9 cellular contexts compared by ENCODE assay signal in the genomic region with DNA sequence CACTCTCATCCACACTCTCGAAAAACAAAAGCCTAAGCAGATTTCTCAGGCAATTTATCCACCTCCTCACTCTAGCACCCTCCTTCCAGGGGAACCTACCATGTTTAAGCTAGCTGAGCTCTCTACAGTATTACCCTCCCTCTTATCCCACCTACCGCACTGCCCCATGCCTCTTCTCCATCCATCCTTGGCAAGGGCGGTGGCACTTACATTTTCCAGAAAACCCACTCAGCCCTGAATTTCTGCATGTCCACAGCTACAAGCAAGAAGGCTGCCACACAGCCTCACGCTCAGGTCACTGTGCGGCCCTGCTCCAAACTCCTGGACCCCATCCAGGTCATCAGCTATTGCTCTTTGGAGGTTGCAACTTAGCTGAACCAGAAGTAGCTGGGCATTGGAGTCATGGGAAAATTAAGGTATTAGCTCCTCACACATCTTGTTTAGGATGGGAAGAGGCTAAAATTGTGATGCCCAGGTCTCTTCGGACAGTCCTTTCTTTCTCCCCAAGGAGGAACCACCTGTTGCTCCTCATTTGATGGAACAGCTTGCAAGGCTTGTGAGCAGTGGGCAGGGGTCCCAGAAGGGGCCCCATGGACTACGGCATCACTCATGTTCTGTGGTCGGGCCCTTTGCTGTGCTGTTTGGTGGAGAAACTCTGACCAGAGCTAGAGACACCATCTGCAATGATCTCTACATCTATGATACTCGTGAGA. TPM values are rescaled to one million over a fixed set of nuclear protein-coding genes. Genes with fewer than 3 reads are reported as not detected.
A peak's percentile ranks its signal among the peaks of the same experiment; 100 is the strongest.
DNase-seq lines count a peak whose midpoint lies in the region; ATAC-seq, FAIRE-seq and TF ChIP-seq lines count a peak whose summit lies in the region.
"Had no signal": no experiment of that assay in that cellular context is flagged by ENCODE, and none has a peak within 500 bp of the region (broad histone marks: within the 10 kb centered on the region; RNA-seq: fewer than 3 reads in every experiment).

No MANE protein-coding gene starts in this region.

- peak overlapping the region; percentile 54 for H3K4me3 Mint-ChIP-seq in activated CD8-positive, alpha-beta memory T cell treated with anti-CD3 and anti-CD28 coated beads, Interleukin-2, amount 10 ng/mL, durations not matched to agents 7 days and 5 days

- no peak for FAIRE-seq in HepG2 (lab: Jason Lieb, UNC)

- no TSS peak for BruUV-seq in HepG2 (replicated peaks; lab: Mats Ljungman, UMichigan)

- H2AFZ ChIP-seq in HepG2 (ENCODE audit: low read length): no peak overlapping the region

- TF ChIP-seq POLR2A in HepG2 (IDR thresholded peaks at IDR 0.05; ENCODE audit: insufficient read depth in 1 of 2, low read depth in 2 of 2, low read length in 2 of 2): no peak

- POLR2A ChIA-PET in HepG2 (lab: Yijun Ruan, JAX): interaction anchor here (1.2 to 2.5 kb wide), 3 partner anchors 13 to 33 kb away, joined by 3 to 11 read pairs (median 9); a partner anchor contains a TSS

- no peaks in the 10 kb centered on the region for H4K20me1 ChIP-seq in HepG2 (ENCODE audit: insufficient read depth, low read length)

- H3K36me3 Mint-ChIP-seq in activated CD8-positive, alpha-beta memory T cell treated with anti-CD3 and anti-CD28 coated beads, Interleukin-2, amount 10 ng/mL, durations not matched to agents 7 days and 5 days: peaks cover 13% of the 10 kb centered on the region

- no peak for TF ChIP-seq CTCF in HepG2 (CRISPR knock-in tag; IDR thresholded peaks at IDR 0.05)

- H3K4me3 ChIP-seq in adipocyte (ENCODE audit: low read length) (no peak overlapping the region), HepG2 (replicated peaks in 1 of 3; ENCODE audit: insufficient read depth in 1 of 3, low read depth in 2 of 3, low read length in 3 of 3) (peak overlapping the region in 2 of 3 experiments; percentile 87 to 90; a peak in 3 of 6 replicates)

- peak overlapping the region; percentile 89 for H3K4me2 ChIP-seq in HepG2 (ENCODE audit: low read depth, low read length)

- no peaks in the 10 kb centered on the region for H3K9me3 Mint-ChIP-seq in activated CD8-positive, alpha-beta memory T cell treated with anti-CD3 and anti-CD28 coated beads, Interleukin-2, amount 10 ng/mL, durations not matched to agents 7 days and 5 days (ENCODE audit: low read depth)

- H3K27ac ChIP-seq in HepG2 (ENCODE audit: extremely low read length, insufficient read depth, low read length) (no peak overlapping the region), temporal lobe (ENCODE audit: low read depth, low read length) (peak overlapping the region; percentile 63)

- WGBS in HepG2 (ENCODE audit: low lambda C conversion rate): 97% methylated on average over 9 of the region's 9 CpGs

- peaks cover 24% of the 10 kb centered on the region for H3K4me1 Mint-ChIP-seq in activated CD8-positive, alpha-beta memory T cell treated with anti-CD3 and anti-CD28 coated beads, Interleukin-2, amount 10 ng/mL, durations not matched to agents 7 days and 5 days

- CTCF ChIA-PET in activated CD8-positive, alpha-beta memory T cell treated with anti-CD3 and anti-CD28 coated beads, Interleukin-2, amount 10 ng/mL, durations not matched to agents 7 days and 5 days (lab: Charles Lee): interaction anchor here (0.8 to 5.9 kb wide), 15 partner anchors 10 to 262 kb away, joined by 3 to 154 read pairs (median 11); a partner anchor contains a TSS
- CTCF ChIA-PET in HepG2 (lab: Yijun Ruan, JAX; ENCODE audit: low intra/inter-chr PET ratio, low total read pairs): interaction anchor here (3.3 kb wide), 1 partner anchor 26 kb away, joined by 50 read pairs; no protein-coding TSS in a partner anchor

- no peak for ATAC-seq in activated CD8-positive, alpha-beta memory T cell treated with anti-CD3 and anti-CD28 coated beads, Interleukin-2, amount 10 ng/mL, durations not matched to agents 7 days and 5 days
- peak; percentile 11 for ATAC-seq in HepG2
- no peak for ATAC-seq in GM18517 (IDR thresholded peaks at IDR 0.05; ENCODE audit: unreplicated experiment)

- peaks cover 5% of the 10 kb centered on the region for H3K79me2 ChIP-seq in HepG2 (ENCODE audit: insufficient read depth, low read length)

- intact Hi-C loops in HepG2 (cut with micrococcal nuclease; ENCODE audit: unreplicated experiment): no loop called here

- no peaks in the 10 kb centered on the region for H3K27me3 Mint-ChIP-seq in activated CD8-positive, alpha-beta memory T cell treated with anti-CD3 and anti-CD28 coated beads, Interleukin-2, amount 10 ng/mL, durations not matched to agents 7 days and 5 days

- TF ChIP-seq EP300 in HepG2 (IDR thresholded peaks at IDR 0.05; ENCODE audit: low read depth in 2 of 2, low read length in 2 of 2): no peak
- no peak for TF ChIP-seq EP300 in HepG2 (CRISPR knock-in tag; IDR thresholded peaks at IDR 0.05; ENCODE audit: borderline replicate concordance)

- peaks cover 29% of the 10 kb centered on the region for H3K36me3 ChIP-seq in adipocyte (ENCODE audit: control insufficient read depth, insufficient read depth, low read length, severe bottlenecking)
- H3K36me3 ChIP-seq in HepG2 (replicated peaks in 1 of 2; ENCODE audit: control insufficient read depth in 1 of 2, insufficient read depth in 2 of 2, low read length in 2 of 2): peaks cover 6 to 20% of the 10 kb centered on the region in 2 experiments

- H3K9me3 ChIP-seq in adipocyte (ENCODE audit: control insufficient read depth, low read length) (no peaks in the 10 kb centered on the region), HepG2 (ENCODE audit: low read length) (no peaks in the 10 kb centered on the region)

- no peaks in the 10 kb centered on the region for H3K27me3 ChIP-seq in adipocyte (replicated peaks; ENCODE audit: control insufficient read depth, insufficient read depth, low read length)
- peaks cover 0 to 3% of the 10 kb centered on the region in 2 experiments; a peak in 1 of 5 replicates for H3K27me3 ChIP-seq in HepG2 (ENCODE audit: control insufficient read depth in 1 of 2, insufficient read depth in 2 of 2, low read length in 2 of 2)

- in situ Hi-C loops in HepG2 (cut with HindIII; ENCODE audit: extremely low pct_ligation_motif_present, low pct_unique_long_range_greater_than_20kb): loop anchor here (10.0 kb wide), 1 partner anchor 104 kb away; no protein-coding TSS in a partner anchor

- H3K4me1 ChIP-seq in adipocyte (ENCODE audit: control insufficient read depth, insufficient read depth, low read length) (peaks cover 68% of the 10 kb centered on the region), HepG2 (ENCODE audit: insufficient read depth, low read length) (peaks cover 13% of the 10 kb centered on the region)

- DNase-seq in activated CD8-positive, alpha-beta memory T cell treated with anti-CD3 and anti-CD28 coated beads, Interleukin-2, amount 10 ng/mL, durations not matched to agents 7 days and 5 days: no peak
- DNase-seq in activated CD8-positive, alpha-beta memory T cell treated with anti-CD3 and anti-CD28 coated beads, Interleukin-2, amount 50 U/mL, for 48 hours: no peak
- DNase-seq in adipocyte (ENCODE audit: low read depth): no peak
- DNase-seq in HepG2 (ENCODE audit: low spot score): no peak
- DNase-seq in NCI-H2171 treated with DMSO at 0.1 percent for 48 hours (lab: John Stamatoyannopoulos, UW): no peak
- no peak for DNase-seq in COR-L47 (lab: John Stamatoyannopoulos, UW)
- DNase-seq: stimulated activated CD4-positive, alpha-beta T cell treated with anti-CD3 and anti-CD28 coated beads, Interleukin-2, amount 100 ng/mL, for 24 hours had no signal

- peak overlapping the region; percentile 75 for H3K9ac ChIP-seq in adipocyte (ENCODE audit: low read length)
- peak overlapping the region; percentile 75; the same call in 1 of the 2 replicates for H3K9ac ChIP-seq in HepG2 (ENCODE audit: insufficient read depth, low read depth, low read length)

- H3K27ac Mint-ChIP-seq in activated CD8-positive, alpha-beta memory T cell treated with anti-CD3 and anti-CD28 coated beads, Interleukin-2, amount 10 ng/mL, durations not matched to agents 7 days and 5 days: peak overlapping the region; percentile 40

- TF ChIP-seq RAD21 in HepG2 (CRISPR knock-in tag; IDR thresholded peaks at IDR 0.05): no peak

RNA-seq across cellular contexts. Expression of a gene that starts 1.1 kb away (rescaled TPM):
- total RNA-seq in activated CD8-positive, alpha-beta memory T cell treated with anti-CD3 and anti-CD28 coated beads, Interleukin-2, amount 10 ng/mL, durations not matched to agents 7 days and 5 days: under 1 TPM; 0.52 to 0.85 TPM
- total RNA-seq in HepG2 (2016; rRNA removed; fragmentation: Illumina TruSeq; extraction: Trizol) (2.9 and 4.0 TPM in 2 replicates), temporal lobe (3.4 TPM)
- 3.2 and 6.6 TPM in 2 replicates for total RNA-seq in HepG2 (2016; cell fraction: cytosol; rRNA removed; fragmentation: Illumina TruSeq; extraction: Trizol; ENCODE audit: low read depth)
- 3.0 and 3.4 TPM in 2 replicates for total RNA-seq in HepG2 (2016; cell fraction: insoluble cytoplasmic fraction; rRNA removed; fragmentation: Illumina TruSeq; extraction: Trizol)
- total RNA-seq in HepG2 (2016; cell fraction: membrane; rRNA removed; fragmentation: Illumina TruSeq; extraction: Trizol): 4.4 and 4.5 TPM in 2 replicates
- total RNA-seq in HepG2 (2016; cell fraction: nucleus; rRNA removed; fragmentation: Illumina TruSeq; extraction: Trizol): 1.6 and 2.4 TPM in 2 replicates
- 2.6 and 2.9 TPM in 2 replicates for polyA plus RNA-seq in HepG2 (2011; rRNA removed)
- 2.1 and 2.2 TPM in 2 replicates for polyA plus RNA-seq in HepG2 (2011; cell fraction: cytosol; rRNA removed)
- 3.6 and 5.0 TPM in 2 replicates for polyA plus RNA-seq in HepG2 (2011; cell fraction: nucleus; rRNA removed)
- 1.2 and 1.6 TPM in 2 replicates for polyA plus RNA-seq in HepG2 (2012)
- polyA plus RNA-seq in HepG2 (2016; cell fraction: cytosol; fragmentation: Illumina TruSeq; extraction: Trizol; ENCODE audit: low read depth): 3.9 and 4.2 TPM in 2 replicates
- polyA plus RNA-seq in HepG2 (2016; cell fraction: insoluble cytoplasmic fraction; fragmentation: Illumina TruSeq; extraction: Trizol; ENCODE audit: low read depth): 2.9 and 3.2 TPM in 2 replicates
- 3.3 and 4.6 TPM in 2 replicates for polyA plus RNA-seq in HepG2 (2016; cell fraction: membrane; fragmentation: Illumina TruSeq; extraction: Trizol; ENCODE audit: low read depth)
- polyA plus RNA-seq in HepG2 (2016; cell fraction: nucleus; fragmentation: Illumina TruSeq; extraction: Trizol; ENCODE audit: insufficient read depth, low read depth): 2.6 and 3.4 TPM in 2 replicates
- 0.22 and 1.7 TPM in 2 replicates for polyA minus RNA-seq in HepG2 (2011; rRNA and poly(A)+ RNA removed; ENCODE audit: low replicate concordance)
- polyA minus RNA-seq in HepG2 (2011; cell fraction: cytosol; rRNA and poly(A)+ RNA removed): 0.88 TPM in 1 of 2 replicates, not detected in the other
- polyA minus RNA-seq in HepG2 (2011; cell fraction: nucleus; rRNA and poly(A)+ RNA removed): not detected in 2 replicates

RNA-seq across cellular contexts. Expression of a gene that starts 9.9 kb away (rescaled TPM):
- total RNA-seq in activated CD8-positive, alpha-beta memory T cell treated with anti-CD3 and anti-CD28 coated beads, Interleukin-2, amount 10 ng/mL, durations not matched to agents 7 days and 5 days: under 1 TPM; 0.12 TPM
- total RNA-seq in HepG2 (2016; rRNA removed; fragmentation: Illumina TruSeq; extraction: Trizol): 12.3 and 12.4 TPM in 2 replicates
- 5.2 and 6.1 TPM in 2 replicates for total RNA-seq in HepG2 (2016; cell fraction: cytosol; rRNA removed; fragmentation: Illumina TruSeq; extraction: Trizol; ENCODE audit: low read depth)
- total RNA-seq in HepG2 (2016; cell fraction: insoluble cytoplasmic fraction; rRNA removed; fragmentation: Illumina TruSeq; extraction: Trizol): 11.2 and 11.6 TPM in 2 replicates
- 16.6 and 17.2 TPM in 2 replicates for total RNA-seq in HepG2 (2016; cell fraction: membrane; rRNA removed; fragmentation: Illumina TruSeq; extraction: Trizol)
- 7.8 and 11.8 TPM in 2 replicates for total RNA-seq in HepG2 (2016; cell fraction: nucleus; rRNA removed; fragmentation: Illumina TruSeq; extraction: Trizol)
- polyA plus RNA-seq in HepG2 (2011; rRNA removed): 5.9 and 9.2 TPM in 2 replicates
- polyA plus RNA-seq in HepG2 (2011; cell fraction: cytosol; rRNA removed): 7.8 and 14.6 TPM in 2 replicates
- 5.3 and 7.3 TPM in 2 replicates for polyA plus RNA-seq in HepG2 (2011; cell fraction: nucleus; rRNA removed)
- 4.5 and 7.4 TPM in 2 replicates for polyA plus RNA-seq in HepG2 (2012)
- polyA plus RNA-seq in HepG2 (2016; cell fraction: cytosol; fragmentation: Illumina TruSeq; extraction: Trizol; ENCODE audit: low read depth): 3.2 and 3.6 TPM in 2 replicates
- polyA plus RNA-seq in HepG2 (2016; cell fraction: insoluble cytoplasmic fraction; fragmentation: Illumina TruSeq; extraction: Trizol; ENCODE audit: low read depth): 8.1 and 8.9 TPM in 2 replicates
- 8.1 and 9.9 TPM in 2 replicates for polyA plus RNA-seq in HepG2 (2016; cell fraction: membrane; fragmentation: Illumina TruSeq; extraction: Trizol; ENCODE audit: low read depth)
- 10.0 and 12.0 TPM in 2 replicates for polyA plus RNA-seq in HepG2 (2016; cell fraction: nucleus; fragmentation: Illumina TruSeq; extraction: Trizol; ENCODE audit: insufficient read depth, low read depth)
- polyA minus RNA-seq in HepG2 (2011; rRNA and poly(A)+ RNA removed; ENCODE audit: low replicate concordance): 0.30 and 21.8 TPM in 2 replicates
- polyA minus RNA-seq in HepG2 (2011; cell fraction: cytosol; rRNA and poly(A)+ RNA removed): 1.8 and 6.0 TPM in 2 replicates
- 5.8 and 10.3 TPM in 2 replicates for polyA minus RNA-seq in HepG2 (2011; cell fraction: nucleus; rRNA and poly(A)+ RNA removed)
- total RNA-seq in temporal lobe: not detected

RNA-seq across cellular contexts. Expression of a gene that starts 18.6 kb away (rescaled TPM):
- total RNA-seq in activated CD8-positive, alpha-beta memory T cell treated with anti-CD3 and anti-CD28 coated beads, Interleukin-2, amount 10 ng/mL, durations not matched to agents 7 days and 5 days: 10 to 100 TPM; 82.8 to 98.5 TPM
- total RNA-seq in HepG2 (2016; rRNA removed; fragmentation: Illumina TruSeq; extraction: Trizol): 63.6 and 90.3 TPM in 2 replicates
- 42.8 and 47.2 TPM in 2 replicates for total RNA-seq in HepG2 (2016; cell fraction: cytosol; rRNA removed; fragmentation: Illumina TruSeq; extraction: Trizol; ENCODE audit: low read depth)
- 69.1 and 94.1 TPM in 2 replicates for total RNA-seq in HepG2 (2016; cell fraction: insoluble cytoplasmic fraction; rRNA removed; fragmentation: Illumina TruSeq; extraction: Trizol)
- total RNA-seq in HepG2 (2016; cell fraction: membrane; rRNA removed; fragmentation: Illumina TruSeq; extraction: Trizol): 38.8 and 43.9 TPM in 2 replicates
- total RNA-seq in HepG2 (2016; cell fraction: nucleus; rRNA removed; fragmentation: Illumina TruSeq; extraction: Trizol): 22.5 and 26.3 TPM in 2 replicates
- polyA plus RNA-seq in HepG2 (2011; rRNA removed): 51.0 and 62.6 TPM in 2 replicates
- polyA plus RNA-seq in HepG2 (2011; cell fraction: cytosol; rRNA removed): 106 and 118 TPM in 2 replicates
- polyA plus RNA-seq in HepG2 (2011; cell fraction: nucleus; rRNA removed): 15.6 and 18.7 TPM in 2 replicates
- polyA plus RNA-seq in HepG2 (2012): 89.3 and 89.5 TPM in 2 replicates
- polyA plus RNA-seq in HepG2 (2016; cell fraction: cytosol; fragmentation: Illumina TruSeq; extraction: Trizol; ENCODE audit: low read depth): 34.9 and 42.4 TPM in 2 replicates
- polyA plus RNA-seq in HepG2 (2016; cell fraction: insoluble cytoplasmic fraction; fragmentation: Illumina TruSeq; extraction: Trizol; ENCODE audit: low read depth): 172 and 184 TPM in 2 replicates
- 42.5 and 42.9 TPM in 2 replicates for polyA plus RNA-seq in HepG2 (2016; cell fraction: membrane; fragmentation: Illumina TruSeq; extraction: Trizol; ENCODE audit: low read depth)
- polyA plus RNA-seq in HepG2 (2016; cell fraction: nucleus; fragmentation: Illumina TruSeq; extraction: Trizol; ENCODE audit: insufficient read depth, low read depth): 86.6 and 87.7 TPM in 2 replicates
- 5.2 and 9.4 TPM in 2 replicates for polyA minus RNA-seq in HepG2 (2011; rRNA and poly(A)+ RNA removed; ENCODE audit: low replicate concordance)
- 13.5 and 14.1 TPM in 2 replicates for polyA minus RNA-seq in HepG2 (2011; cell fraction: cytosol; rRNA and poly(A)+ RNA removed)
- polyA minus RNA-seq in HepG2 (2011; cell fraction: nucleus; rRNA and poly(A)+ RNA removed): 6.7 and 7.2 TPM in 2 replicates
- total RNA-seq in temporal lobe: 34.7 TPM

RNA-seq across cellular contexts. Expression of a gene that starts 18.7 kb away (rescaled TPM):
- 10 to 100 TPM; 36.4 to 40.9 TPM for total RNA-seq in activated CD8-positive, alpha-beta memory T cell treated with anti-CD3 and anti-CD28 coated beads, Interleukin-2, amount 10 ng/mL, durations not matched to agents 7 days and 5 days
- 30.0 and 31.0 TPM in 2 replicates for total RNA-seq in HepG2 (2016; rRNA removed; fragmentation: Illumina TruSeq; extraction: Trizol)
- 7.1 and 7.8 TPM in 2 replicates for total RNA-seq in HepG2 (2016; cell fraction: cytosol; rRNA removed; fragmentation: Illumina TruSeq; extraction: Trizol; ENCODE audit: low read depth)
- 27.7 and 32.6 TPM in 2 replicates for total RNA-seq in HepG2 (2016; cell fraction: insoluble cytoplasmic fraction; rRNA removed; fragmentation: Illumina TruSeq; extraction: Trizol)
- total RNA-seq in HepG2 (2016; cell fraction: membrane; rRNA removed; fragmentation: Illumina TruSeq; extraction: Trizol): 12.3 and 13.2 TPM in 2 replicates
- 29.0 and 31.9 TPM in 2 replicates for total RNA-seq in HepG2 (2016; cell fraction: nucleus; rRNA removed; fragmentation: Illumina TruSeq; extraction: Trizol)
- 22.7 and 29.2 TPM in 2 replicates for polyA plus RNA-seq in HepG2 (2011; rRNA removed)
- polyA plus RNA-seq in HepG2 (2011; cell fraction: cytosol; rRNA removed): 20.1 and 24.6 TPM in 2 replicates
- polyA plus RNA-seq in HepG2 (2011; cell fraction: nucleus; rRNA removed): 86.9 and 94.3 TPM in 2 replicates
- 28.0 and 30.9 TPM in 2 replicates for polyA plus RNA-seq in HepG2 (2012)
- 7.2 and 7.6 TPM in 2 replicates for polyA plus RNA-seq in HepG2 (2016; cell fraction: cytosol; fragmentation: Illumina TruSeq; extraction: Trizol; ENCODE audit: low read depth)
- 35.3 and 36.4 TPM in 2 replicates for polyA plus RNA-seq in HepG2 (2016; cell fraction: insoluble cytoplasmic fraction; fragmentation: Illumina TruSeq; extraction: Trizol; ENCODE audit: low read depth)
- polyA plus RNA-seq in HepG2 (2016; cell fraction: membrane; fragmentation: Illumina TruSeq; extraction: Trizol; ENCODE audit: low read depth): 8.8 and 9.8 TPM in 2 replicates
- polyA plus RNA-seq in HepG2 (2016; cell fraction: nucleus; fragmentation: Illumina TruSeq; extraction: Trizol; ENCODE audit: insufficient read depth, low read depth): 46.7 and 52.4 TPM in 2 replicates
- 42.0 and 54.5 TPM in 2 replicates for polyA minus RNA-seq in HepG2 (2011; rRNA and poly(A)+ RNA removed; ENCODE audit: low replicate concordance)
- 9.2 and 9.4 TPM in 2 replicates for polyA minus RNA-seq in HepG2 (2011; cell fraction: cytosol; rRNA and poly(A)+ RNA removed)
- polyA minus RNA-seq in HepG2 (2011; cell fraction: nucleus; rRNA and poly(A)+ RNA removed): 23.0 and 26.6 TPM in 2 replicates
- total RNA-seq in temporal lobe: 9.8 TPM

RNA-seq across cellular contexts. Expression of a gene that starts 29.6 kb away (rescaled TPM):
- total RNA-seq in activated CD8-positive, alpha-beta memory T cell treated with anti-CD3 and anti-CD28 coated beads, Interleukin-2, amount 10 ng/mL, durations not matched to agents 7 days and 5 days: 100 to 1,000 TPM; 260 to 273 TPM
- 0.20 TPM in 1 of 2 replicates, not detected in the other for total RNA-seq in HepG2 (2016; rRNA removed; fragmentation: Illumina TruSeq; extraction: Trizol)
- not detected in 2 replicates for total RNA-seq in HepG2 (2016; cell fraction: cytosol; rRNA removed; fragmentation: Illumina TruSeq; extraction: Trizol; ENCODE audit: low read depth)
- 0.07 and 0.37 TPM in 2 replicates for total RNA-seq in HepG2 (2016; cell fraction: insoluble cytoplasmic fraction; rRNA removed; fragmentation: Illumina TruSeq; extraction: Trizol)
- total RNA-seq in HepG2 (2016; cell fraction: membrane; rRNA removed; fragmentation: Illumina TruSeq; extraction: Trizol): not detected in 2 replicates
- total RNA-seq in HepG2 (2016; cell fraction: nucleus; rRNA removed; fragmentation: Illumina TruSeq; extraction: Trizol): 0.16 and 0.34 TPM in 2 replicates
- 0.13 and 0.17 TPM in 2 replicates for polyA plus RNA-seq in HepG2 (2011; rRNA removed)
- 0.04 and 0.05 TPM in 2 replicates for polyA plus RNA-seq in HepG2 (2011; cell fraction: cytosol; rRNA removed)
- 0.61 and 0.68 TPM in 2 replicates for polyA plus RNA-seq in HepG2 (2011; cell fraction: nucleus; rRNA removed)
- polyA plus RNA-seq in HepG2 (2012): 0.16 and 0.21 TPM in 2 replicates
- polyA plus RNA-seq in HepG2 (2016; cell fraction: cytosol; fragmentation: Illumina TruSeq; extraction: Trizol; ENCODE audit: low read depth): 0.03 TPM in 1 of 2 replicates, not detected in the other
- polyA plus RNA-seq in HepG2 (2016; cell fraction: insoluble cytoplasmic fraction; fragmentation: Illumina TruSeq; extraction: Trizol; ENCODE audit: low read depth): 0.07 and 0.09 TPM in 2 replicates
- 0.03 and 0.05 TPM in 2 replicates for polyA plus RNA-seq in HepG2 (2016; cell fraction: membrane; fragmentation: Illumina TruSeq; extraction: Trizol; ENCODE audit: low read depth)
- 0.46 and 0.75 TPM in 2 replicates for polyA plus RNA-seq in HepG2 (2016; cell fraction: nucleus; fragmentation: Illumina TruSeq; extraction: Trizol; ENCODE audit: insufficient read depth, low read depth)
- 0.02 and 0.09 TPM in 2 replicates for polyA minus RNA-seq in HepG2 (2011; rRNA and poly(A)+ RNA removed; ENCODE audit: low replicate concordance)
- not detected in 2 replicates for polyA minus RNA-seq in HepG2 (2011; cell fraction: cytosol; rRNA and poly(A)+ RNA removed)
- polyA minus RNA-seq in HepG2 (2011; cell fraction: nucleus; rRNA and poly(A)+ RNA removed): 0.13 and 1.2 TPM in 2 replicates
- 0.49 TPM for total RNA-seq in temporal lobe
